ENCODE assay signal across 8 cellular contexts in genomic region chr1:27234054-27234882, GRCh38. TPM values are rescaled to one million over a fixed set of nuclear protein-coding genes. Genes with fewer than 3 reads are reported as not detected.
A peak's percentile ranks its signal among the peaks of the same experiment; 100 is the strongest.
DNase-seq lines count a peak whose midpoint lies in the region; ATAC-seq lines count a peak whose summit lies in the region.

Gene WDTC1, plus strand, starts transcription at chr1:27234632. Its CDS starts 26,423 bp downstream, at chr1:27261055.

- H3K27ac Mint-ChIP-seq in IgD-negative memory B cell: peak within 1 kb of the TSS; percentile 86 to 98 (median 91)

- H3K4me1 Mint-ChIP-seq in IgD-negative memory B cell: peaks cover 20 to 26% (median 21%) of the 10 kb centered on the region in 3 donors

- H3K9me3 ChIP-seq in mononuclear cell (ENCODE audit: low read depth, low read length): no peaks in the 10 kb centered on the region

- peaks cover 28% of the 10 kb centered on the region for H3K4me1 ChIP-seq in mononuclear cell (ENCODE audit: insufficient read depth, low read length)

- no peaks in the 10 kb centered on the region for H3K36me3 Mint-ChIP-seq in IgD-negative memory B cell

- H3K27me3 Mint-ChIP-seq in IgD-negative memory B cell: no peaks in the 10 kb centered on the region

- H3K27me3 ChIP-seq in mononuclear cell (ENCODE audit: insufficient read depth, low read length): no peaks in the 10 kb centered on the region

- ATAC-seq in GM21529 (IDR thresholded peaks at IDR 0.05; ENCODE audit: unreplicated experiment): peak; percentile 83

- peak within 1 kb of the TSS; percentile 93 to 100 (median 98) for H3K4me3 Mint-ChIP-seq in IgD-negative memory B cell

- H3K9me3 Mint-ChIP-seq in IgD-negative memory B cell: no peaks in the 10 kb centered on the region

- peak within 1 kb of the TSS; percentile 59 for H3K4me3 ChIP-seq in mononuclear cell (ENCODE audit: low read length)

- DNase-seq in DMS 273 treated with DMSO at 0.1 percent for 48 hours (lab: John Stamatoyannopoulos, UW): peak; percentile 95
- DNase-seq in OCI-M2 (lab: John Stamatoyannopoulos, UW; ENCODE audit: unreplicated experiment): peak; percentile 74
- peak; percentile 97 for DNase-seq in activated T-cell treated with anti-CD3 and anti-CD28 coated beads for 4 hours
- DNase-seq in epidermal melanocyte (ENCODE audit: insufficient read length, low spot score): peak; percentile 89
- peak; percentile 96 for DNase-seq in stimulated activated CD8-positive, alpha-beta memory T cell treated with anti-CD3 and anti-CD28 coated beads, Interleukin-4, amount 100 ng/mL, for 1 hour (ENCODE audit: low read depth in 2 of 2, low spot score in 1 of 2)

RNA-seq across cellular contexts. Expression of gene WDTC1, which starts in this region (rescaled TPM):
- polyA plus RNA-seq in IgD-negative memory B cell: 8.5 TPM
- total RNA-seq in mononuclear cell: 14.1 TPM

Comparison
In these comparisons a context has a peak if more than half of its experiments do, and no peak if none do; other contexts are left out.
1. Peak in every context shown above with its lines: DNase-seq, ATAC-seq and H3K4me3 ChIP-seq.